Comparison of ENCODE assay signal across 26 cellular contexts in genomic region chr13:69595181-69595580, GRCh38.
"Had no signal": no experiment of that assay in that cellular context is flagged by ENCODE, and none has a peak within 500 bp of the region (broad histone marks: within the 10 kb centered on the region; RNA-seq: fewer than 3 reads in every experiment).

No MANE protein-coding gene starts in this region.

- H3K27ac ChIP-seq: adrenal gland, esophagus muscularis mucosa, foreskin keratinocyte, heart right ventricle, neural progenitor cell, skin epidermis, testis, transverse colon, VCaP had no signal

- H3K4me3 ChIP-seq: adrenal gland, esophagus muscularis mucosa, heart right ventricle, neural progenitor cell, skin epidermis, testis, transverse colon had no signal

- H3K4me3 Mint-ChIP-seq: activated naive CD4-positive, alpha-beta T cell treated with anti-CD3 and anti-CD28 coated beads for 36 hours; activated naive CD8-positive, alpha-beta T cell treated with anti-CD3 and anti-CD28 coated beads for 36 hours; activated T-helper 1 cell treated with anti-CD3 and anti-CD28 coated beads, Interleukin-12 subunit alpha, Interleukin-12 subunit beta, Interleukin-2, Interleukin-4 antibody, amounts not matched to agents 30 ng/mL and 10 ng/mL and 1 ng/mL, durations not matched to agents 14 hours and 24 hours and 36 hours; memory B cell; naive thymus-derived CD8-positive, alpha-beta T cell; neural progenitor cell had no signal

- H3K36me3 ChIP-seq: adrenal gland, esophagus muscularis mucosa, heart right ventricle, neural progenitor cell, transverse colon had no signal

- H3K9me3 ChIP-seq: adrenal gland, esophagus muscularis mucosa, heart right ventricle, testis, transverse colon had no signal

- H3K4me1 ChIP-seq: adrenal gland, esophagus muscularis mucosa, foreskin keratinocyte, heart right ventricle, neural progenitor cell, testis, transverse colon had no signal

- H3K9me3 Mint-ChIP-seq: activated T-helper 1 cell treated with anti-CD3 and anti-CD28 coated beads, Interleukin-12 subunit alpha, Interleukin-12 subunit beta, Interleukin-2, Interleukin-4 antibody, amounts not matched to agents 30 ng/mL and 10 ng/mL and 1 ng/mL, durations not matched to agents 14 hours and 24 hours and 36 hours; memory B cell; neural progenitor cell had no signal

- H3K27me3 Mint-ChIP-seq: activated naive CD8-positive, alpha-beta T cell treated with anti-CD3 and anti-CD28 coated beads for 36 hours; memory B cell; naive thymus-derived CD8-positive, alpha-beta T cell had no signal

- DNase-seq: activated CD4-positive, alpha-beta T cell treated with anti-CD3 and anti-CD28 coated beads for 4 hours; activated CD4-positive, alpha-beta T cell treated with anti-CD3 and anti-CD28 coated beads, Interleukin-2, amount 50 U/mL, for 48 hours; activated CD8-positive, alpha-beta memory T cell treated with anti-CD3 and anti-CD28 coated beads, Interleukin-2, amount 50 U/mL, for 4 hours; activated effector memory CD4-positive, alpha-beta T cell treated with anti-CD3 and anti-CD28 coated beads, Interleukin-2, amount 50 U/mL, for 16 hours; activated naive CD4-positive, alpha-beta T cell treated with anti-CD3 and anti-CD28 coated beads for 36 hours; activated naive CD8-positive, alpha-beta T cell treated with anti-CD3 and anti-CD28 coated beads for 36 hours; activated T-cell treated with anti-CD3 and anti-CD28 coated beads, Interleukin-2, amount 50 U/mL, for 1 hour; adrenal gland; caudate nucleus; cortex of kidney; foreskin keratinocyte; heart right ventricle; midbrain; naive thymus-derived CD8-positive, alpha-beta T cell; stimulated activated CD4-positive, alpha-beta T cell treated with anti-CD3 and anti-CD28 coated beads, Interleukin-12 subunit alpha, Interleukin-12 subunit beta, amount 100 ng/mL, for 4 hours; stimulated activated CD4-positive, alpha-beta T cell treated with anti-CD3 and anti-CD28 coated beads, Interleukin-4, amount 100 ng/mL, for 1 hour; stimulated activated naive CD8-positive, alpha-beta T cell treated with anti-CD3 and anti-CD28 coated beads, Interleukin-15, Interleukin-2, amounts not matched to agents 100 U/mL and 50 U/mL, for 24 hours; testis; transverse colon had no signal

- H3K27ac Mint-ChIP-seq: activated naive CD4-positive, alpha-beta T cell treated with anti-CD3 and anti-CD28 coated beads for 36 hours; activated naive CD8-positive, alpha-beta T cell treated with anti-CD3 and anti-CD28 coated beads for 36 hours; activated T-helper 1 cell treated with anti-CD3 and anti-CD28 coated beads, Interleukin-12 subunit alpha, Interleukin-12 subunit beta, Interleukin-2, Interleukin-4 antibody, amounts not matched to agents 30 ng/mL and 10 ng/mL and 1 ng/mL, durations not matched to agents 14 hours and 24 hours and 36 hours; memory B cell; naive thymus-derived CD8-positive, alpha-beta T cell; neural progenitor cell had no signal

- H3K36me3 Mint-ChIP-seq: activated naive CD8-positive, alpha-beta T cell treated with anti-CD3 and anti-CD28 coated beads for 36 hours; memory B cell; neural progenitor cell had no signal

- ATAC-seq: foreskin keratinocyte; heart right ventricle; naive thymus-derived CD8-positive, alpha-beta T cell; sciatic nerve; stimulated activated naive CD8-positive, alpha-beta T cell treated with anti-CD3 and anti-CD28 coated beads, Interleukin-15, Interleukin-2, amounts not matched to agents 100 U/mL and 50 U/mL, for 24 hours had no signal

- H3K4me1 Mint-ChIP-seq: activated naive CD8-positive, alpha-beta T cell treated with anti-CD3 and anti-CD28 coated beads for 36 hours; memory B cell; naive thymus-derived CD8-positive, alpha-beta T cell; neural progenitor cell had no signal

- H3K27me3 ChIP-seq: adrenal gland, esophagus muscularis mucosa, foreskin keratinocyte, heart right ventricle, neural progenitor cell, testis, transverse colon had no signal
